ENCODE assay signal across 8 cellular contexts in the genomic region with DNA sequence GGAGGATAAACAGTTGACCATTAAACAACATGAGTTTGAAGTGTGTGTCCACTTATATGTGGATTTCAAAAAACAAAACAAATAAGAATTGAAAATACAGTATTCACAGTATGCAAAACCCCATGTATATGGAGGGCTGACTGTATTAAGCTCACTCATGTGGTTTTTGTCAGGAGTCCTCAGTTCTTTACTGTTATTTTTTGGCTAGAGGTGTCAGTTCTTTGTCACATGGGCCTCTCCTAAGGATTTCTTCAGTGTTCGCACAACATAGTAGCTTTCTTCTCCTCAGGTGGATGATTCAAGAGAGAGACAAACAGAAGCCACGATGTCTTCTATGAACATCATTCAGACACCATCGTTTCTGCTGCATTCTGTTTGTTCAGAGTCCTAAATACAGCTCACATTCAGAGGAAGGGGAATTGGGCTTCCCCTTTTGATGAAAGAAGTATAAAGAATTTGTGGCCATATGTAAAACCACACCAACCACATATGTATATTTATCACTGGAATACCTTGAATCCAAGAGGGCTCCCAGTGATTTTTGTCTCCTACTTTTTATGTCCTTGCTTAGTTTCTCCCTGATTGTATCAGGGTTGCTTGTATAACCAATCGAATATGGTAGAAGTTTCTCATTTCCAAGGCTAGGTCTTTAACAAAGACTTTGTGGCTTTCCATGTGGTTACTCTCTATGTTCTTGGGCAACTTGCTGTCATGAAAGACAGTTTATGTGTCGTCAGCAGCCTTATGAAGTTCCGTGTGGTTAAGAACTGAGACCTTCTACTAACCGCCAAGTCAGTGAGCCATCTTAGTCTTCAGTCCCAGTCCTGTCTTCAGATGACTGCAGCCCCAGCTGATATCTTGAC.
DNase-seq lines count a peak whose midpoint lies in the region; ATAC-seq lines count a peak whose summit lies in the region.

No MANE protein-coding gene starts in this region.

- CTCF ChIA-PET in activated naive CD4-positive, alpha-beta T cell treated with anti-CD3 and anti-CD28 coated beads, Interleukin-2, amount 10 ng/mL, durations not matched to agents 7 days and 5 days (lab: Charles Lee) = interaction anchor here (0.6 kb wide), 1 partner anchor 18 kb away, joined by 3 read pairs; no protein-coding TSS in a partner anchor

- peaks cover 21% of the 10 kb centered on the region for H3K27me3 Mint-ChIP-seq in activated naive CD4-positive, alpha-beta T cell treated with anti-CD3 and anti-CD28 coated beads, Interleukin-2, amount 10 ng/mL, durations not matched to agents 7 days and 5 days

- DNase-seq in NOMO-1 treated with DMSO at 0.1 percent for 48 hours (lab: John Stamatoyannopoulos, UW; ENCODE audit: unreplicated experiment) (peak; percentile 99), cortex of kidney (lab: John Stamatoyannopoulos, UW) (no peak), ACHN (no peak), superior temporal gyrus (ENCODE audit: extremely low spot score) (no peak)
- peak; percentile 74 for DNase-seq in activated naive CD4-positive, alpha-beta T cell treated with anti-CD3 and anti-CD28 coated beads, Interleukin-2, amount 10 ng/mL, durations not matched to agents 7 days and 5 days
- DNase-seq in stimulated activated CD8-positive, alpha-beta memory T cell treated with anti-CD3 and anti-CD28 coated beads, Interleukin-12 subunit alpha, Interleukin-12 subunit beta, amount 100 ng/mL, for 4 hours (ENCODE audit: low read depth) = peak; percentile 23

- ATAC-seq in GM18502 (IDR thresholded peaks at IDR 0.05; ENCODE audit: poor library complexity, unreplicated experiment) (peak; percentile 99), HG02642 (IDR thresholded peaks at IDR 0.05; ENCODE audit: poor library complexity, unreplicated experiment) (peak; percentile 99)

- in situ Hi-C loops in ACHN (cut with HindIII; ENCODE audit: low pct_ligation_motif_present, low pct_unique_long_range_greater_than_20kb, low sequenced_read_pairs) = no loop called here

- peak overlapping the region; percentile 36 for H3K4me3 Mint-ChIP-seq in activated naive CD4-positive, alpha-beta T cell treated with anti-CD3 and anti-CD28 coated beads, Interleukin-2, amount 10 ng/mL, durations not matched to agents 7 days and 5 days

- peak overlapping the region; percentile 89 for H3K27ac Mint-ChIP-seq in activated naive CD4-positive, alpha-beta T cell treated with anti-CD3 and anti-CD28 coated beads, Interleukin-2, amount 10 ng/mL, durations not matched to agents 7 days and 5 days

- peaks cover 56% of the 10 kb centered on the region for H3K4me1 Mint-ChIP-seq in activated naive CD4-positive, alpha-beta T cell treated with anti-CD3 and anti-CD28 coated beads, Interleukin-2, amount 10 ng/mL, durations not matched to agents 7 days and 5 days

- H3K9me3 Mint-ChIP-seq in activated naive CD4-positive, alpha-beta T cell treated with anti-CD3 and anti-CD28 coated beads, Interleukin-2, amount 10 ng/mL, durations not matched to agents 7 days and 5 days = no peaks in the 10 kb centered on the region

- peaks cover 10% of the 10 kb centered on the region for H3K36me3 Mint-ChIP-seq in activated naive CD4-positive, alpha-beta T cell treated with anti-CD3 and anti-CD28 coated beads, Interleukin-2, amount 10 ng/mL, durations not matched to agents 7 days and 5 days

Comparison
In these comparisons a context has a peak if more than half of its experiments do, and no peak if none do; other contexts are left out.
1. DNase-seq: peak in NOMO-1 treated with DMSO at 0.1 percent for 48 hours (single experiment), activated naive CD4-positive, alpha-beta T cell treated with anti-CD3 and anti-CD28 coated beads, Interleukin-2, amount 10 ng/mL, durations not matched to agents 7 days and 5 days (single experiment) and stimulated activated CD8-positive, alpha-beta memory T cell treated with anti-CD3 and anti-CD28 coated beads, Interleukin-12 subunit alpha, Interleukin-12 subunit beta, amount 100 ng/mL, for 4 hours (single experiment); none in cortex of kidney (single experiment), ACHN (single experiment) and superior temporal gyrus (single experiment).